Comparison of ENCODE assay signal across 10 cellular contexts in genomic region chr2:58870704-58871103, GRCh38.
DNase-seq lines count a peak whose midpoint lies in the region; ATAC-seq, FAIRE-seq and TF ChIP-seq lines count a peak whose summit lies in the region.
"Had no signal": no experiment of that assay in that cellular context is flagged by ENCODE, and none has a peak within 500 bp of the region (broad histone marks: within the 10 kb centered on the region; RNA-seq: fewer than 3 reads in every experiment).

No MANE protein-coding gene starts in this region.

- H4K20me1 ChIP-seq in OCI-LY3 (ENCODE audit: insufficient read depth, low read length): no peaks in the 10 kb centered on the region

- H3K27me3 ChIP-seq in OCI-LY3 (ENCODE audit: low read depth, low read length): no peaks in the 10 kb centered on the region

- peak overlapping the region; percentile 41 for H3K4me2 ChIP-seq in OCI-LY3 (ENCODE audit: low read length)

- H3K79me2 ChIP-seq in OCI-LY3 (ENCODE audit: low read length): no peaks in the 10 kb centered on the region

- peak overlapping the region; percentile 60 for H2AFZ ChIP-seq in OCI-LY3 (ENCODE audit: low read depth, low read length)

- peak; percentile 76 for ATAC-seq in GM19035 (IDR thresholded peaks at IDR 0.05; ENCODE audit: unreplicated experiment)
- ATAC-seq in HG02938 (IDR thresholded peaks at IDR 0.05; ENCODE audit: unreplicated experiment): peak; percentile 77
- no peak for ATAC-seq in stimulated activated naive CD8-positive, alpha-beta T cell treated with anti-CD3 and anti-CD28 coated beads, Interleukin-15, Interleukin-2, amounts not matched to agents 100 U/mL and 50 U/mL, for 24 hours
- ATAC-seq in GM21737 (IDR thresholded peaks at IDR 0.05; ENCODE audit: unreplicated experiment): no peak

- no peaks in the 10 kb centered on the region for H3K9me3 ChIP-seq in OCI-LY3 (ENCODE audit: insufficient read depth, low read length)

- peaks cover 32% of the 10 kb centered on the region for H3K4me1 ChIP-seq in OCI-LY3 (ENCODE audit: low read length)

- H3K36me3 ChIP-seq in OCI-LY3 (replicated peaks; ENCODE audit: low read depth, low read length): no peaks in the 10 kb centered on the region

- no peak for TF ChIP-seq CTCF in OCI-LY3 (IDR thresholded peaks at IDR 0.05; ENCODE audit: low read depth, low read length)

- H3K9ac ChIP-seq in OCI-LY3 (ENCODE audit: low read length): no peak overlapping the region

- DNase-seq in COLO829 (ENCODE audit: low spot score): peak; percentile 7
- no peak for DNase-seq in stimulated activated naive CD8-positive, alpha-beta T cell treated with anti-CD3 and anti-CD28 coated beads, Interleukin-15, Interleukin-2, amounts not matched to agents 100 U/mL and 50 U/mL, for 24 hours
- DNase-seq in NCI-H1436 (lab: John Stamatoyannopoulos, UW): no peak
- DNase-seq in RCC 7860 (ENCODE audit: low spot score): no peak

- H3K4me3 ChIP-seq in OCI-LY3 (ENCODE audit: low read length): peak overlapping the region; percentile 5; the same call in 1 of the 2 replicates

- peak overlapping the region; percentile 56 for H3K27ac ChIP-seq in OCI-LY3 (ENCODE audit: low read length)
- H3K27ac ChIP-seq: C4-2B had no signal

- no peak for FAIRE-seq in RCC 7860 (lab: Jason Lieb, UNC)
- FAIRE-seq: colon had no signal

Comparison
In these comparisons a context has a peak if more than half of its experiments do, and no peak if none do; other contexts are left out.
1. ATAC-seq: peak in GM19035 (single experiment) and HG02938 (single experiment); none in stimulated activated naive CD8-positive, alpha-beta T cell treated with anti-CD3 and anti-CD28 coated beads, Interleukin-15, Interleukin-2, amounts not matched to agents 100 U/mL and 50 U/mL, for 24 hours (single experiment) and GM21737 (single experiment).